18 cellular contexts compared by ENCODE assay signal in the genomic region with DNA sequence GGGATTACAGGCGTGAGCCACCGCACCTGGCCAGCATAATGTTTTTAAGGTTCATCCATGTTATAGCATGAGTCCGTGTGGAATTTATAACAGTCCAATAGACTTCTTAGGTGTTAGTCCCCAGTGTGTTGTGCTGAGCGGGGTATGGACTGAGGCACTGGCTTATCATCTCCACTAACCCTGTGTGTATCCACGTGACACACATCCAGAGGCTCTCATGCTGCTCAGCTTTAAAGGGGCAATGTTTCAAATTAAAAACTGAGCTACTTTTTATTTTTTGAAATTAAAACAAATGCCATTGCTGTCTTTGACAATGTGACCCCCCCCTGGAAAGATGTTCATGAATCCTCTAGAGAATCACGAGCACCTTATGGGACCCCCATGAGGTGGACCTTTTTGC. TPM values are rescaled to one million over a fixed set of nuclear protein-coding genes. Genes with fewer than 3 reads are reported as not detected.
DNase-seq lines count a peak whose midpoint lies in the region; ATAC-seq, FAIRE-seq and TF ChIP-seq lines count a peak whose summit lies in the region.
"Had no signal": no experiment of that assay in that cellular context is flagged by ENCODE, and none has a peak within 500 bp of the region (broad histone marks: within the 10 kb centered on the region; RNA-seq: fewer than 3 reads in every experiment).

No MANE protein-coding gene starts in this region.

- H3K27me3 ChIP-seq in GM23248 (replicated peaks; ENCODE audit: insufficient read depth) (no peaks in the 10 kb centered on the region), endothelial cell of umbilical vein (ENCODE audit: control insufficient read depth in 2 of 2, insufficient read depth in 2 of 2, low read length in 2 of 2) (peaks cover 0 to 3% of the 10 kb centered on the region in 2 experiments)
- H3K27me3 ChIP-seq: SJCRH30 had no signal

- H4K20me1 ChIP-seq in GM23248 (ENCODE audit: insufficient read depth) (no peaks in the 10 kb centered on the region), endothelial cell of umbilical vein (replicated peaks; ENCODE audit: control insufficient read depth, extremely low read depth, insufficient read depth, low read length) (no peaks in the 10 kb centered on the region)

- in situ Hi-C loops in GM23248 (cut with MboI) = no loop called here

- dilution Hi-C loops in endothelial cell of umbilical vein (cut with MboI; ENCODE audit: extremely low pct_ligation_motif_present, low sequenced_read_pairs) = no loop called here

- POLR2A ChIA-PET in A549 (lab: Yijun Ruan, JAX) = interaction anchor here (1.6 kb wide), 1 partner anchor 41 kb away, joined by 13 read pairs; no protein-coding TSS in a partner anchor
- POLR2A ChIA-PET in endothelial cell of umbilical vein (lab: Charles Lee) = interaction anchor here (0.6 kb wide), 1 partner anchor 55 kb away, joined by 5 read pairs; no protein-coding TSS in a partner anchor

- TF ChIP-seq POLR2A in A549 (IDR thresholded peaks at IDR 0.05; ENCODE audit: low read length) (no peak), endothelial cell of umbilical vein (IDR thresholded peaks at IDR 0.05; ENCODE audit: low read depth, low read length) (no peak)

- DNase-seq in A549 (ENCODE audit: low read depth in 1 of 2, low spot score in 1 of 2) (no peak), GM23248 (no peak), RPMI7951 (ENCODE audit: low read depth) (peak; percentile 14), endothelial cell of umbilical vein (ENCODE audit: low read depth, low spot score) (no peak), NCI-H345 treated with DMSO at 0.1 percent for 48 hours (lab: John Stamatoyannopoulos, UW; ENCODE audit: unreplicated experiment) (no peak), NCI-H1105 treated with DMSO at 0.1 percent for 48 hours (lab: John Stamatoyannopoulos, UW) (no peak)
- no peak for DNase-seq in activated naive CD4-positive, alpha-beta T cell (lab: John Stamatoyannopoulos, UW)
- no peak for DNase-seq in stimulated activated CD4-positive, alpha-beta T cell treated with anti-CD3 and anti-CD28 coated beads, Interleukin-4, amount 100 ng/mL, for 4 hours
- DNase-seq: DMS 273 treated with DMSO at 0.1 percent for 48 hours, GF-D8, H9, NCI-H1436 treated with DMSO at 0.1 percent for 48 hours, NCI-H2081 treated with DMSO at 0.1 percent for 48 hours, NCI-H510A treated with DMSO at 0.1 percent for 48 hours, NCI-H82, RPMI8226, SJCRH30 had no signal

- TF ChIP-seq CTCF in A549 (IDR thresholded peaks at IDR 0.05) (no peak), endothelial cell of umbilical vein (IDR thresholded peaks at IDR 0.05; ENCODE audit: extremely low read depth in 1 of 2, insufficient read depth in 1 of 2, low read depth in 1 of 2, low read length in 2 of 2) (no peak)

- WGBS in A549 (ENCODE audit: missing lambda C conversion rate) = 85% methylated on average over 6 of the region's 6 CpGs
- WGBS in GM23248 (ENCODE audit: low coverage in 1 of 2, low lambda C conversion rate in 2 of 2, missing lambda C conversion rate in 2 of 2), 2 experiments = 75 to 78% methylated on average over 6 of the region's 6 CpGs

- no peaks in the 10 kb centered on the region for H3K9me1 ChIP-seq in endothelial cell of umbilical vein (replicated peaks; ENCODE audit: control insufficient read depth, extremely low read depth, insufficient read depth, low read length)

- H3K79me2 ChIP-seq in GM23248 (ENCODE audit: insufficient read depth) = no peaks in the 10 kb centered on the region
- no peaks in the 10 kb centered on the region for H3K79me2 ChIP-seq in endothelial cell of umbilical vein (ENCODE audit: control insufficient read depth, insufficient read depth, low read length)

- H3K4me3 ChIP-seq in A549 (no peak overlapping the region), GM23248 (no peak overlapping the region), endothelial cell of umbilical vein (replicated peaks in 1 of 3; ENCODE audit: insufficient read depth in 1 of 3, low read depth in 1 of 3, low read length in 3 of 3) (no peak overlapping the region)
- H3K4me3 ChIP-seq: SJCRH30 had no signal

- H3K27ac ChIP-seq in A549 (peak overlapping the region; percentile 69 to 85; a peak in 4 of 6 replicates), GM23248 (peak overlapping the region; percentile 78), endothelial cell of umbilical vein (ENCODE audit: insufficient read depth, low read depth, low read length) (no peak overlapping the region)
- H3K27ac ChIP-seq: 22Rv1, SJCRH30 had no signal

- no peaks in the 10 kb centered on the region for H3K9me3 ChIP-seq in A549
- peaks cover 4% of the 10 kb centered on the region for H3K9me3 ChIP-seq in GM23248 (ENCODE audit: low read depth)
- H3K9me3 ChIP-seq in endothelial cell of umbilical vein (replicated peaks; ENCODE audit: control insufficient read depth, insufficient read depth, low read length) = no peaks in the 10 kb centered on the region
- H3K9me3 ChIP-seq: SJCRH30 had no signal

- no peak for FAIRE-seq in A549 (lab: Jason Lieb, UNC)
- peak; percentile 49 for FAIRE-seq in endothelial cell of umbilical vein (lab: Jason Lieb, UNC)

- H2AFZ ChIP-seq in GM23248 (0 out of 2 replicates have a peak overlapping the region, but pooled peaks have one; percentile 5), endothelial cell of umbilical vein (ENCODE audit: low read depth, low read length) (no peak overlapping the region)

- H3F3A ChIP-seq in GM23248 (ENCODE audit: insufficient read depth) = peaks cover 13% of the 10 kb centered on the region

- intact Hi-C loops in endothelial cell of umbilical vein (cut with micrococcal nuclease) = no loop called here

- no TSS peak for BruUV-seq in endothelial cell of umbilical vein (replicated peaks; lab: Mats Ljungman, UMichigan)

- peak overlapping the region; percentile 57 for H3K9ac ChIP-seq in GM23248
- no peak overlapping the region for H3K9ac ChIP-seq in endothelial cell of umbilical vein (replicated peaks; ENCODE audit: extremely low read depth, insufficient read depth, low read length)

- H3K36me3 ChIP-seq in GM23248 (ENCODE audit: low read depth) (no peaks in the 10 kb centered on the region), endothelial cell of umbilical vein (ENCODE audit: control insufficient read depth in 2 of 2, extremely low read depth in 1 of 2, insufficient read depth in 2 of 2, low read length in 2 of 2) (no peaks in the 10 kb centered on the region)
- H3K36me3 ChIP-seq: SJCRH30 had no signal

- no peak for TF ChIP-seq RAD21 in A549 (conservative IDR thresholded peaks at IDR 0.05 in 1 of 2, IDR thresholded peaks at IDR 0.05 in 1 of 2)

- no peaks in the 10 kb centered on the region for H3K9me2 ChIP-seq in GM23248 (ENCODE audit: insufficient read depth)

- CTCF ChIA-PET in A549 (lab: Yijun Ruan, JAX) = interaction anchor here (1.6 kb wide), 1 partner anchor 26 kb away, joined by 9 read pairs; no protein-coding TSS in a partner anchor
- CTCF ChIA-PET in endothelial cell of umbilical vein (lab: Charles Lee) = interaction anchor here (1.0 to 2.4 kb wide), 4 partner anchors 13 to 246 kb away, joined by 3 to 10 read pairs (median 6); no protein-coding TSS in a partner anchor

- TF ChIP-seq EP300 in A549 (IDR thresholded peaks at IDR 0.05) = no peak

- H3K4me2 ChIP-seq in A549 (no peak overlapping the region; the same call in 2 of the 3 replicates), GM23248 (ENCODE audit: unreplicated experiment) (peak overlapping the region; percentile 30), endothelial cell of umbilical vein (ENCODE audit: insufficient read depth, low read length) (no peak overlapping the region)

- H3K4me1 ChIP-seq in A549 (peaks cover 13% of the 10 kb centered on the region; the same call in 2 of the 3 replicates), GM23248 (ENCODE audit: insufficient read depth) (peaks cover 27% of the 10 kb centered on the region), endothelial cell of umbilical vein (ENCODE audit: control insufficient read depth, extremely low read depth, insufficient read depth, low read length) (peaks cover 3% of the 10 kb centered on the region)
- H3K4me1 ChIP-seq: SJCRH30 had no signal

- no peak for ATAC-seq in A549

RNA-seq across cellular contexts. Expression of a gene that starts 54.3 kb away (rescaled TPM):
- 2.4 and 3.8 TPM in 2 replicates for polyA plus RNA-seq in A549 (2011; rRNA removed)
- polyA plus RNA-seq in A549 (2012; cell fraction: cytosol; rRNA removed) = 3.0 and 4.1 TPM in 2 replicates
- 7.9 and 8.2 TPM in 2 replicates for polyA plus RNA-seq in A549 (2012; cell fraction: nucleus; rRNA removed)
- polyA plus RNA-seq in A549 (2017; fragmentation: RNase III; extraction: RNeasy Plus Mini Kit Qiagen cat#74134 plus additional on column Dnase treatment) = 3.3 to 3.6 TPM (median 3.5 TPM) in 3 replicates
- 4.5 and 5.6 TPM in 2 replicates for polyA minus RNA-seq in A549 (2011; rRNA and poly(A)+ RNA removed)
- 2.7 and 4.7 TPM in 2 replicates for total RNA-seq in GM23248 (2014; rRNA removed; shearing (Covaris generic))
- 2.8 and 3.1 TPM in 2 replicates for polyA plus RNA-seq in GM23248 (2016; fragmentation: Nextera tagmentation; extraction: Ambion mirVana)
- total RNA-seq in RPMI7951 (2014; rRNA removed; shearing (Covaris generic)) = 4.0 and 5.2 TPM in 2 replicates
- total RNA-seq in endothelial cell of umbilical vein = 3.4 and 5.5 TPM in 2 replicates
- polyA plus RNA-seq in endothelial cell of umbilical vein = 0.70 and 0.73 TPM in 2 replicates
- polyA plus RNA-seq in endothelial cell of umbilical vein (2011; cell fraction: cytosol; rRNA removed) = 0.50 and 0.61 TPM in 2 replicates
- polyA plus RNA-seq in endothelial cell of umbilical vein (2011; cell fraction: nucleus; rRNA removed) = 1.6 and 2.3 TPM in 2 replicates
- polyA plus RNA-seq in endothelial cell of umbilical vein (2012) = 2.4 and 2.5 TPM in 2 replicates
- polyA minus RNA-seq in endothelial cell of umbilical vein = 1.2 and 1.4 TPM in 2 replicates
- polyA minus RNA-seq in endothelial cell of umbilical vein (2011; cell fraction: cytosol; rRNA and poly(A)+ RNA removed) = 1.8 TPM
- 1.5 and 2.0 TPM in 2 replicates for polyA minus RNA-seq in endothelial cell of umbilical vein (2011; cell fraction: nucleus; rRNA and poly(A)+ RNA removed)

RNA-seq across cellular contexts. Expression of a gene that starts 57.8 kb away (rescaled TPM):
- polyA plus RNA-seq in A549 (2011; rRNA removed) (12.9 and 15.2 TPM in 2 replicates), A549 (2017; fragmentation: RNase III; extraction: RNeasy Plus Mini Kit Qiagen cat#74134 plus additional on column Dnase treatment) (5.1 to 5.5 TPM (median 5.2 TPM) in 3 replicates), GM23248 (2016; fragmentation: Nextera tagmentation; extraction: Ambion mirVana) (8.0 and 8.5 TPM in 2 replicates), endothelial cell of umbilical vein (6.8 and 8.0 TPM in 2 replicates)
- polyA plus RNA-seq in A549 (2012; cell fraction: cytosol; rRNA removed) = 2.0 TPM in 2 replicates
- polyA plus RNA-seq in A549 (2012; cell fraction: nucleus; rRNA removed) = 3.1 and 5.0 TPM in 2 replicates
- 11.7 and 11.8 TPM in 2 replicates for polyA minus RNA-seq in A549 (2011; rRNA and poly(A)+ RNA removed)
- total RNA-seq in GM23248 (2014; rRNA removed; shearing (Covaris generic)) = 23.3 and 24.8 TPM in 2 replicates
- total RNA-seq in RPMI7951 (2014; rRNA removed; shearing (Covaris generic)) = 20.6 and 22.6 TPM in 2 replicates
- total RNA-seq in endothelial cell of umbilical vein = 18.6 and 22.3 TPM in 2 replicates
- polyA plus RNA-seq in endothelial cell of umbilical vein (2011; cell fraction: cytosol; rRNA removed) = 6.1 and 6.3 TPM in 2 replicates
- polyA plus RNA-seq in endothelial cell of umbilical vein (2011; cell fraction: nucleus; rRNA removed) = 29.8 and 32.9 TPM in 2 replicates
- polyA plus RNA-seq in endothelial cell of umbilical vein (2012) = 9.7 and 12.7 TPM in 2 replicates
- polyA minus RNA-seq in endothelial cell of umbilical vein = 23.2 and 25.7 TPM in 2 replicates
- polyA minus RNA-seq in endothelial cell of umbilical vein (2011; cell fraction: cytosol; rRNA and poly(A)+ RNA removed) = 11.9 TPM
- 25.7 and 34.2 TPM in 2 replicates for polyA minus RNA-seq in endothelial cell of umbilical vein (2011; cell fraction: nucleus; rRNA and poly(A)+ RNA removed)
